ENCODE assay signal across 7 cellular contexts in the genomic region with DNA sequence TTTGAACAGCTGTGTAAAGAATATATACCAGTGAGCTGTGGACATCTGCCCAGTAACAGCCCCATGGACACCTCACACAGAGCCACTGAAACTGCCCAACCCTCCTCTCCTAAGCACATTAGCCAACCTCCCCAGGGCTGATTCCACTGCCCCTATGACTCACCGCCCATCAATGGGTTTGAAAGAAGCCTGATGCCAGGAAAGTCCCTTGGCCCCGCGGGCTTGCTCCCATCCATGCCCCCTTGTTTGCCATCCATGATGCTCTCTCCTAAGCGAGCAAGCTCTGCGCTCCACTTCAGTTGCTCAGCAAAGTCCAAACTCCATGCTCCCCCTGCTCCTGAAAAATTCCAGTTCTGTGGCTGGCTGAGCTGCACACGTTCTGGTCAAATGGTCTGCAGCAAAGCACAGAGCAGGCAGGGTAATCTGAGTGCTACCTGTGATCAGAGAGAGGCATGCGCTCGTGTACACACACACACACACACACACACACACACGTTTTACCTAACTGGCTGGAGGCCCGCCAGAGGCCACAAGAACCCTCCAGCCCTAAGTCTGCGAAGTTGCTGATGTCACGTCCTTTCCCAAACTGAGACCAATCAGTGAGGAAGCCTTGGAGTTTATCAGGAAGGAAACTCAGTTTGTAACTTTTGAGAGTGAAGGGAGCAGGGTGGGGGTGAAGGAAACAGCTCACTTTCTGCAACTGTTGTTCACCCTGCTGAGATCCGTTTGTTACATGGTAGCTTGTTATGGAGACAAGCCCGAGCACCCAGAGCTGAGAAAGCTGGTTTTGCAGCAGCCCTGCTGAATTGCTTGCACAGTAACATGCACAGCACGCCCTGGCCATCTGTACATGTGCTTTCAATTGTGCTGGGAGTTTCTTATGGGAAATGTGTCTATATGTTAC. TPM values are rescaled to one million over a fixed set of nuclear protein-coding genes. Genes with fewer than 3 reads are reported as not detected.
DNase-seq lines count a peak whose midpoint lies in the region; ATAC-seq and TF ChIP-seq lines count a peak whose summit lies in the region.

A gene with protein sequence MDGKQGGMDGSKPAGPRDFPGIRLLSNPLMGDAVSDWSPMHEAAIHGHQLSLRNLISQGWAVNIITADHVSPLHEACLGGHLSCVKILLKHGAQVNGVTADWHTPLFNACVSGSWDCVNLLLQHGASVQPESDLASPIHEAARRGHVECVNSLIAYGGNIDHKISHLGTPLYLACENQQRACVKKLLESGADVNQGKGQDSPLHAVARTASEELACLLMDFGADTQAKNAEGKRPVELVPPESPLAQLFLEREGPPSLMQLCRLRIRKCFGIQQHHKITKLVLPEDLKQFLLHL (minus strand): TSS at position 466 of the 904 bp plus-strand sequence. CDS start 209 bp downstream, at position 257.

- H3K4me3 ChIP-seq in SU-DHL-6 (ENCODE audit: insufficient read depth, low read length, poor library complexity, severe bottlenecking) (no peak within 1 kb of the TSS), muscle layer of duodenum (ENCODE audit: low read depth in 1 of 2, low read length in 2 of 2) (peak within 1 kb of the TSS; percentile 28 to 30)

- no peaks in the 10 kb centered on the region for H3K27me3 ChIP-seq in SU-DHL-6 (ENCODE audit: low read length)
- no peaks in the 10 kb centered on the region for H3K27me3 ChIP-seq in muscle layer of duodenum (ENCODE audit: low read depth, low read length)

- H3K27ac ChIP-seq in SU-DHL-6 (ENCODE audit: low read depth, low read length): no peak within 1 kb of the TSS
- no peak within 1 kb of the TSS for H3K27ac ChIP-seq in muscle layer of duodenum (ENCODE audit: low read length)

- peaks cover 0 to 5% of the 10 kb centered on the region in 2 donors for H3K27me3 Mint-ChIP-seq in effector memory CD8-positive, alpha-beta T cell

- H2AFZ ChIP-seq in SU-DHL-6 (ENCODE audit: low read depth, low read length, severe bottlenecking): peak within 1 kb of the TSS; percentile 7

- H3K36me3 Mint-ChIP-seq in effector memory CD8-positive, alpha-beta T cell (ENCODE audit: insufficient read depth): peaks cover 2% of the 10 kb centered on the region

- H3K4me3 Mint-ChIP-seq in effector memory CD8-positive, alpha-beta T cell: peak within 1 kb of the TSS; percentile 37 to 58

- H3K9me3 ChIP-seq in SU-DHL-6 (ENCODE audit: insufficient read depth, low read length): no peaks in the 10 kb centered on the region
- no peaks in the 10 kb centered on the region for H3K9me3 ChIP-seq in muscle layer of duodenum (ENCODE audit: control insufficient read depth in 1 of 2, low read length in 2 of 2)

- H3K36me3 ChIP-seq in SU-DHL-6 (ENCODE audit: low read length) (no peaks in the 10 kb centered on the region), muscle layer of duodenum (ENCODE audit: control insufficient read depth in 1 of 2, insufficient read depth in 2 of 2, low read length in 2 of 2) (no peaks in the 10 kb centered on the region)

- no peaks in the 10 kb centered on the region for H3K79me2 ChIP-seq in SU-DHL-6 (ENCODE audit: insufficient read depth, low read length)

- H3K4me1 ChIP-seq in muscle layer of duodenum (ENCODE audit: control insufficient read depth in 1 of 2, insufficient read depth in 2 of 2, low read length in 2 of 2): peaks cover 0 to 9% of the 10 kb centered on the region in 2 donors

- H3K9me2 ChIP-seq in SU-DHL-6 (replicated peaks; ENCODE audit: insufficient read depth, low read length): no peaks in the 10 kb centered on the region

- no peak within 1 kb of the TSS for H3K4me2 ChIP-seq in SU-DHL-6 (ENCODE audit: low read depth, low read length, poor library complexity, severe bottlenecking)

- peaks cover 4 to 5% of the 10 kb centered on the region in 2 donors for H3K4me1 Mint-ChIP-seq in effector memory CD8-positive, alpha-beta T cell (ENCODE audit: low read depth in 2 of 2)

- ATAC-seq in HG03175 (IDR thresholded peaks at IDR 0.05; ENCODE audit: unreplicated experiment) (peak; percentile 50), GM18519 (IDR thresholded peaks at IDR 0.05; ENCODE audit: low FRiP score, unreplicated experiment) (no peak)
- peak; percentile 53 for ATAC-seq in effector memory CD8-positive, alpha-beta T cell (replicated peaks)

- H3F3A ChIP-seq in SU-DHL-6 (ENCODE audit: insufficient read depth): no peaks in the 10 kb centered on the region

- H3K9ac ChIP-seq in SU-DHL-6 (ENCODE audit: low read length): no peak within 1 kb of the TSS

- TF ChIP-seq CTCF in SU-DHL-6 (IDR thresholded peaks at IDR 0.05; ENCODE audit: insufficient read depth, low read length, poor library complexity, severe bottlenecking): no peak

- DNase-seq in GM04503 (ENCODE audit: low read depth): peak; percentile 14
- peak in 1 of 3 experiments; percentile 8 for DNase-seq in effector memory CD8-positive, alpha-beta T cell
- no peak for DNase-seq in SK-N-DZ (ENCODE audit: low spot score)

- H3K27ac Mint-ChIP-seq in effector memory CD8-positive, alpha-beta T cell: peak within 1 kb of the TSS; percentile 41 to 57

- no peaks in the 10 kb centered on the region for H4K20me1 ChIP-seq in SU-DHL-6 (ENCODE audit: low read depth, low read length)

- no peaks in the 10 kb centered on the region for H3K9me3 Mint-ChIP-seq in effector memory CD8-positive, alpha-beta T cell

RNA-seq across cellular contexts. Expression of the gene that starts here (rescaled TPM):
- 0.45 and 0.92 TPM in 2 replicates for polyA plus RNA-seq in SK-N-DZ (2014; cell fraction: cytosol; rRNA removed)
- 0.64 and 5.2 TPM in 2 replicates for polyA plus RNA-seq in SK-N-DZ (2014; cell fraction: nucleus; rRNA removed)
